8 cellular contexts compared by ENCODE assay signal in genomic region chr11:16924462-16924825, GRCh38.
DNase-seq lines count a peak whose midpoint lies in the region; ATAC-seq and TF ChIP-seq lines count a peak whose summit lies in the region.

No MANE protein-coding gene starts in this region.

- peaks cover 2% of the 10 kb centered on the region for H3K36me3 Mint-ChIP-seq in effector memory CD8-positive, alpha-beta T cell (ENCODE audit: insufficient read depth)
- H3K36me3 Mint-ChIP-seq in activated naive CD4-positive, alpha-beta T cell treated with anti-CD3 and anti-CD28 coated beads, Interleukin-2, amount 10 ng/mL, durations not matched to agents 7 days and 5 days = no peaks in the 10 kb centered on the region

- CTCF ChIA-PET in activated naive CD4-positive, alpha-beta T cell treated with anti-CD3 and anti-CD28 coated beads, Interleukin-2, amount 10 ng/mL, durations not matched to agents 7 days and 5 days (lab: Charles Lee) = interaction anchor here (0.9 kb wide), 1 partner anchor 22 kb away, joined by 4 read pairs; no protein-coding TSS in a partner anchor

- no peaks in the 10 kb centered on the region for H3K36me3 ChIP-seq in sigmoid colon

- intact Hi-C loops in sigmoid colon (cut with DNase I) = no loop called here

- H3K4me3 Mint-ChIP-seq in effector memory CD8-positive, alpha-beta T cell = peak overlapping the region; percentile 46 to 51
- H3K4me3 Mint-ChIP-seq in activated naive CD4-positive, alpha-beta T cell treated with anti-CD3 and anti-CD28 coated beads, Interleukin-2, amount 10 ng/mL, durations not matched to agents 7 days and 5 days = no peak overlapping the region

- H3K9me3 Mint-ChIP-seq in effector memory CD8-positive, alpha-beta T cell = no peaks in the 10 kb centered on the region
- no peaks in the 10 kb centered on the region for H3K9me3 Mint-ChIP-seq in activated naive CD4-positive, alpha-beta T cell treated with anti-CD3 and anti-CD28 coated beads, Interleukin-2, amount 10 ng/mL, durations not matched to agents 7 days and 5 days

- H3K4me1 ChIP-seq in sigmoid colon = peaks cover 2 to 18% (median 17%) of the 10 kb centered on the region in 4 donors

- DNase-seq in effector memory CD8-positive, alpha-beta T cell = no peak
- no peak for DNase-seq in sigmoid colon
- no peak for DNase-seq in AG08395 (ENCODE audit: low spot score)
- no peak for DNase-seq in activated gamma-delta T cell treated with Interleukin-2 at 50 U/mL for 16 hours
- DNase-seq in NCI-H446 (lab: John Stamatoyannopoulos, UW) = no peak
- DNase-seq in activated naive CD4-positive, alpha-beta T cell treated with anti-CD3 and anti-CD28 coated beads, Interleukin-2, amount 10 ng/mL, durations not matched to agents 7 days and 5 days = no peak

- TF ChIP-seq EP300 in sigmoid colon (IDR thresholded peaks at IDR 0.05) = no peak

- H3K27ac Mint-ChIP-seq in effector memory CD8-positive, alpha-beta T cell = no peak overlapping the region
- no peak overlapping the region for H3K27ac Mint-ChIP-seq in activated naive CD4-positive, alpha-beta T cell treated with anti-CD3 and anti-CD28 coated beads, Interleukin-2, amount 10 ng/mL, durations not matched to agents 7 days and 5 days

- 8 to 25% methylated on average over 4 of the region's 4 CpGs for whole genome bisulfite sequencing in sigmoid colon, 2 donors

- H3K27ac ChIP-seq in sigmoid colon = peak overlapping the region in 2 of 4 donors; percentile 0 to 34

- peaks cover 4 to 6% of the 10 kb centered on the region in 2 donors for H3K4me1 Mint-ChIP-seq in effector memory CD8-positive, alpha-beta T cell (ENCODE audit: low read depth in 2 of 2)
- peaks cover 7% of the 10 kb centered on the region for H3K4me1 Mint-ChIP-seq in activated naive CD4-positive, alpha-beta T cell treated with anti-CD3 and anti-CD28 coated beads, Interleukin-2, amount 10 ng/mL, durations not matched to agents 7 days and 5 days

- H3K27me3 Mint-ChIP-seq in effector memory CD8-positive, alpha-beta T cell = peaks cover 53 to 61% of the 10 kb centered on the region in 2 donors
- peaks cover 69% of the 10 kb centered on the region for H3K27me3 Mint-ChIP-seq in activated naive CD4-positive, alpha-beta T cell treated with anti-CD3 and anti-CD28 coated beads, Interleukin-2, amount 10 ng/mL, durations not matched to agents 7 days and 5 days

- H3K9me3 ChIP-seq in sigmoid colon = no peaks in the 10 kb centered on the region

- peaks cover 0 to 27% (median 21%) of the 10 kb centered on the region in 3 donors for H3K27me3 ChIP-seq in sigmoid colon

- TF ChIP-seq CTCF in sigmoid colon (IDR thresholded peaks at IDR 0.05) = no peak

- no peak for TF ChIP-seq POLR2A in sigmoid colon (IDR thresholded peaks at IDR 0.05)

- peak overlapping the region in 3 of 4 donors; percentile 40 to 49 (median 49) for H3K4me3 ChIP-seq in sigmoid colon

- ATAC-seq in GM19043 (IDR thresholded peaks at IDR 0.05; ENCODE audit: low read depth, unreplicated experiment) (peak; percentile 53), HG03039 (IDR thresholded peaks at IDR 0.05; ENCODE audit: unreplicated experiment) (peak; percentile 39)
- ATAC-seq in effector memory CD8-positive, alpha-beta T cell (replicated peaks) = no peak
